8 cellular contexts compared by ENCODE assay signal in genomic region chr7:27160546-27161213, GRCh38. TPM values are rescaled to one million over a fixed set of nuclear protein-coding genes. Genes with fewer than 3 reads are reported as not detected.
DNase-seq lines count a peak whose midpoint lies in the region; ATAC-seq and TF ChIP-seq lines count a peak whose summit lies in the region.

No MANE protein-coding gene starts in this region.

- H3K4me1 Mint-ChIP-seq in IgD-negative memory B cell (peaks cover 4 to 35% (median 10%) of the 10 kb centered on the region in 3 donors), neural crest cell (peaks cover 19% of the 10 kb centered on the region)
- H3K4me1 Mint-ChIP-seq in activated T-helper 17 cell treated with anti-CD3 and anti-CD28 coated beads, Interleukin-2, amount 50 U/mL, for 72 hours: peaks cover 8% of the 10 kb centered on the region

- peak overlapping the region; percentile 92 to 98 (median 93) for H3K27ac Mint-ChIP-seq in IgD-negative memory B cell
- H3K27ac Mint-ChIP-seq in activated T-helper 17 cell treated with anti-CD3 and anti-CD28 coated beads, Interleukin-2, amount 50 U/mL, for 72 hours: no peak overlapping the region
- no peak overlapping the region for H3K27ac Mint-ChIP-seq in neural crest cell (ENCODE audit: unreplicated experiment)

- peak; percentile 86 for TF ChIP-seq CTCF in fibroblast of pulmonary artery (IDR thresholded peaks at IDR 0.05; ENCODE audit: low read length, missing control alignments)
- TF ChIP-seq CTCF in neural crest cell (conservative IDR thresholded peaks at IDR 0.05): peak; percentile 99

- H3K9me3 ChIP-seq in BLaER1: peaks cover 37% of the 10 kb centered on the region

- peaks cover 9% of the 10 kb centered on the region for H3K4me1 ChIP-seq in BLaER1

- H4K20me1 ChIP-seq in BLaER1: peaks cover 88% of the 10 kb centered on the region

- peak; percentile 60 for ATAC-seq in GM19324 (IDR thresholded peaks at IDR 0.05; ENCODE audit: low FRiP score, unreplicated experiment)
- peak; percentile 68 for ATAC-seq in activated T-helper 17 cell treated with anti-CD3 and anti-CD28 coated beads, Interleukin-2, amount 50 U/mL, for 72 hours (replicated peaks)
- ATAC-seq in stimulated activated naive CD8-positive, alpha-beta T cell treated with anti-CD3 and anti-CD28 coated beads, Interleukin-15, Interleukin-2, amounts not matched to agents 100 U/mL and 50 U/mL, for 24 hours: peak; percentile 60

- H3K36me3 ChIP-seq in BLaER1: no peaks in the 10 kb centered on the region

- H3K27me3 Mint-ChIP-seq in IgD-negative memory B cell (peaks cover 55% of the 10 kb centered on the region), neural crest cell (ENCODE audit: low read depth) (peaks cover 95% of the 10 kb centered on the region)
- H3K27me3 Mint-ChIP-seq in activated T-helper 17 cell treated with anti-CD3 and anti-CD28 coated beads, Interleukin-2, amount 50 U/mL, for 72 hours: peaks cover 57% of the 10 kb centered on the region

- peaks cover 0 to 10% (median 0%) of the 10 kb centered on the region in 3 donors for H3K9me3 Mint-ChIP-seq in IgD-negative memory B cell
- H3K9me3 Mint-ChIP-seq in activated T-helper 17 cell treated with anti-CD3 and anti-CD28 coated beads, Interleukin-2, amount 50 U/mL, for 72 hours: no peaks in the 10 kb centered on the region
- no peaks in the 10 kb centered on the region for H3K9me3 Mint-ChIP-seq in neural crest cell

- peaks cover 100% of the 10 kb centered on the region for H3K27me3 ChIP-seq in BLaER1

- peak overlapping the region; percentile 66 for H3K4me3 ChIP-seq in BLaER1
- H3K4me3 ChIP-seq in fibroblast of pulmonary artery (replicated peaks; ENCODE audit: low read depth, low read length): peak overlapping the region; percentile 48

- H3K4me3 Mint-ChIP-seq in IgD-negative memory B cell (peak overlapping the region; percentile 77 to 94 (median 90)), neural crest cell (peak overlapping the region; percentile 85)
- H3K4me3 Mint-ChIP-seq in activated T-helper 17 cell treated with anti-CD3 and anti-CD28 coated beads, Interleukin-2, amount 50 U/mL, for 72 hours: peak overlapping the region; percentile 54

- H3K9ac ChIP-seq in BLaER1: no peak overlapping the region

- DNase-seq in RPMI7951 (ENCODE audit: low read depth) (peak; percentile 80), fibroblast of pulmonary artery (ENCODE audit: low read depth) (peak; percentile 82), neural crest cell (ENCODE audit: low read depth, low spot score) (peak; percentile 94)
- DNase-seq in stimulated activated naive CD8-positive, alpha-beta T cell treated with anti-CD3 and anti-CD28 coated beads, Interleukin-15, Interleukin-2, amounts not matched to agents 100 U/mL and 50 U/mL, for 24 hours: peak; percentile 90

- H3K27ac ChIP-seq in BLaER1: no peak overlapping the region

- peaks cover 1% of the 10 kb centered on the region for H3K36me3 Mint-ChIP-seq in IgD-negative memory B cell
- H3K36me3 Mint-ChIP-seq in activated T-helper 17 cell treated with anti-CD3 and anti-CD28 coated beads, Interleukin-2, amount 50 U/mL, for 72 hours (ENCODE audit: low read depth): peaks cover 8% of the 10 kb centered on the region
- peaks cover 8% of the 10 kb centered on the region for H3K36me3 Mint-ChIP-seq in neural crest cell (ENCODE audit: low read depth)

- peak overlapping the region; percentile 95 for H3K4me2 ChIP-seq in BLaER1

RNA-seq across cellular contexts. Expression of gene HOXA7, which starts 4.2 kb away (rescaled TPM):
- 1.0 TPM for polyA plus RNA-seq in IgD-negative memory B cell
- total RNA-seq in RPMI7951 (2014; rRNA removed; shearing (Covaris generic)): 16.4 and 19.7 TPM in 2 replicates
- total RNA-seq in activated T-helper 17 cell treated with anti-CD3 and anti-CD28 coated beads, Interleukin-2, amount 50 U/mL, for 72 hours: not detected
- total RNA-seq in neural crest cell: 7.1 and 8.8 TPM in 2 replicates

RNA-seq across cellular contexts. Expression of gene HOXA9, which starts 4.7 kb away (rescaled TPM):
- polyA plus RNA-seq in IgD-negative memory B cell: 0.20 TPM
- total RNA-seq in RPMI7951 (2014; rRNA removed; shearing (Covaris generic)): 0.12 TPM in 1 of 2 replicates, not detected in the other
- not detected for total RNA-seq in activated T-helper 17 cell treated with anti-CD3 and anti-CD28 coated beads, Interleukin-2, amount 50 U/mL, for 72 hours
- total RNA-seq in neural crest cell: 9.0 and 10.0 TPM in 2 replicates

RNA-seq across cellular contexts. Expression of gene HOXA3, which starts 8.3 kb away (rescaled TPM):
- polyA plus RNA-seq in IgD-negative memory B cell: not detected
- total RNA-seq in RPMI7951 (2014; rRNA removed; shearing (Covaris generic)): 0.98 and 4.7 TPM in 2 replicates
- total RNA-seq in activated T-helper 17 cell treated with anti-CD3 and anti-CD28 coated beads, Interleukin-2, amount 50 U/mL, for 72 hours: not detected
- total RNA-seq in neural crest cell: 10.6 and 11.3 TPM in 2 replicates

RNA-seq across cellular contexts. Expression of gene HOXA6, which starts 13.1 kb away (rescaled TPM):
- polyA plus RNA-seq in IgD-negative memory B cell: 0.39 TPM
- 1.8 and 7.2 TPM in 2 replicates for total RNA-seq in RPMI7951 (2014; rRNA removed; shearing (Covaris generic))
- not detected for total RNA-seq in activated T-helper 17 cell treated with anti-CD3 and anti-CD28 coated beads, Interleukin-2, amount 50 U/mL, for 72 hours
- total RNA-seq in neural crest cell: 1.6 and 2.0 TPM in 2 replicates

RNA-seq across cellular contexts. Expression of gene HOXA10, which starts 13.4 kb away (rescaled TPM):
- polyA plus RNA-seq in IgD-negative memory B cell: 0.70 TPM
- total RNA-seq in RPMI7951 (2014; rRNA removed; shearing (Covaris generic)): 12.9 and 18.7 TPM in 2 replicates
- total RNA-seq in activated T-helper 17 cell treated with anti-CD3 and anti-CD28 coated beads, Interleukin-2, amount 50 U/mL, for 72 hours: not detected
- total RNA-seq in neural crest cell: 0.35 TPM in 1 of 2 replicates, not detected in the other

Comparison
In these comparisons a context has a peak if more than half of its experiments do, and no peak if none do; other contexts are left out.
1. H3K27ac Mint-ChIP-seq: peak in IgD-negative memory B cell (3 of 3); none in activated T-helper 17 cell treated with anti-CD3 and anti-CD28 coated beads, Interleukin-2, amount 50 U/mL, for 72 hours (single experiment) and neural crest cell (single experiment).
2. Peak in every context shown above with its lines, with median percentiles within 50 percentile points of each other: ATAC-seq, H3K4me3 Mint-ChIP-seq and DNase-seq.